In the genomic region with DNA sequence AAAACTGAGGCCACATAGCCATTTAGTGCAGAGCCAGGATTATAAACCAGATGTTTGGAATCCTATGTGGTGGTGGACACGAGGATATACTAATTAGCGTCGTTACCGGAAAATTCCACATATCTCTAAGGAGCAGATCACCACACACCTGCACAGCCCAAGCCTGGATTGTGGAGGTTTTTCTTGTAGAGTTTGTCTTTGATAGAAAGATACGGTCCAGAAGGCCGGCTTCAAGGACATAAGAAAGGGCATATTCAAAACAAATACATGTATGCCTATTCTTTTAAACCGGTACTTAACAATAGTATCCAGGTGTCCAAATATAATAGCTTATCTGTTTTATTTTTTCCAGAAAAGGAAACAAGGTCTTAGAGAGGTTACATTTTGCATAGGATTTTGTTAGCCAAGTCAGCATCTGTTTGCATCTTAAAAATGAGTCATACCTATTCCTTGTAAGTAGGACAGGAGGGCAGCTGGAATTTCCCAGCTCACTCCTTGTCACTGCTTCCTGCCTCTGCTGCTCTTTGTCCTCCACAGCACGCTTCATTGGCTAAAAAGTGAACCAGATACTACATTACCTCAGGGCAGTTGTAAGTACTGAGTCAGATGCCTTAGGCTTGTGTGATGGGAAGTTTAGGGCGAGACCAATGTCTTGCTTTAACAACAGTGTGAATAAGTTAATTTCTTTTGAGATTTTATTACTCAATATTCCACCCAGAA, we compare ENCODE assay signal across 8 cellular contexts. TPM values are rescaled to one million over a fixed set of nuclear protein-coding genes. Genes with fewer than 3 reads are reported as not detected.
DNase-seq lines count a peak whose midpoint lies in the region; ATAC-seq and TF ChIP-seq lines count a peak whose summit lies in the region.

No MANE protein-coding gene starts in this region.

- H3K27ac ChIP-seq in H9 (ENCODE audit: insufficient read length, low read depth, low read length) (no peak overlapping the region), SJCRH30 (no peak overlapping the region), osteoblast (ENCODE audit: low read depth, low read length) (peak overlapping the region; percentile 96)

- no peak overlapping the region for H4K5ac ChIP-seq in H9 (ENCODE audit: insufficient read length, low read depth, low read length)

- H3K27me3 Mint-ChIP-seq in H9 (ENCODE audit: low read depth), result no peaks in the 10 kb centered on the region; the same call in 1 of the 2 replicates

- no peak overlapping the region for H4K91ac ChIP-seq in H9 (ENCODE audit: insufficient read length, low read depth, low read length)

- H3K9me3 ChIP-seq in H9 (ENCODE audit: control insufficient read depth, low read depth, low read length) (no peaks in the 10 kb centered on the region), SJCRH30 (replicated peaks) (no peaks in the 10 kb centered on the region), osteoblast (ENCODE audit: low read depth, low read length) (no peaks in the 10 kb centered on the region)

- WGBS in H9 (ENCODE audit: extremely low coverage, insufficient read length, low lambda C conversion rate), result no CpG with 5 or more reads among the region's 9 CpGs

- H3K9me3 Mint-ChIP-seq in H9, result peaks cover 0 to 1% of the 10 kb centered on the region in 2 experiments; a peak in 2 of 5 replicates

- no peak overlapping the region for H4K8ac ChIP-seq in H9 (replicated peaks; ENCODE audit: insufficient read length, low read depth, low read length)

- H3K36me3 ChIP-seq in GM06990 (ENCODE audit: control insufficient read depth, insufficient read depth, low read length), result no peaks in the 10 kb centered on the region
- no peaks in the 10 kb centered on the region for H3K36me3 ChIP-seq in SJCRH30
- H3K36me3 ChIP-seq in osteoblast (ENCODE audit: insufficient read depth, low read length), result no peaks in the 10 kb centered on the region

- no peak overlapping the region for H2AK5ac ChIP-seq in H9 (ENCODE audit: insufficient read length, low read length)

- peak overlapping the region; percentile 83 for H2BK20ac ChIP-seq in H9 (ENCODE audit: low read depth, low read length, poor library complexity, severe bottlenecking)

- H2BK5ac ChIP-seq in H9 (ENCODE audit: insufficient read length, low read length), result no peak overlapping the region

- no peaks in the 10 kb centered on the region for H3K23me2 ChIP-seq in H9 (ENCODE audit: insufficient read length, low read depth, low read length, poor library complexity, severe bottlenecking)

- H3K79me2 ChIP-seq in H9 (ENCODE audit: insufficient read depth, low read length) (no peaks in the 10 kb centered on the region), osteoblast (ENCODE audit: insufficient read depth, low read length) (no peaks in the 10 kb centered on the region)

- no peak overlapping the region for H3K23ac ChIP-seq in H9 (ENCODE audit: insufficient read length, low read depth, low read length)

- H3K4me3 ChIP-seq in GM06990 (replicated peaks; ENCODE audit: low read depth, low read length), result no peak overlapping the region
- H3K4me3 ChIP-seq in SJCRH30, result no peak overlapping the region
- H3K4me3 ChIP-seq in osteoblast (ENCODE audit: insufficient read depth, low read length), result no peak overlapping the region

- H3K18ac ChIP-seq in H9 (ENCODE audit: insufficient read length, low read depth, low read length), result no peak overlapping the region

- H3K4me1 ChIP-seq in H9 (ENCODE audit: insufficient read depth, low read length) (peaks cover 6% of the 10 kb centered on the region; the same call in 1 of the 2 replicates), SJCRH30 (peaks cover 18% of the 10 kb centered on the region), osteoblast (ENCODE audit: insufficient read depth, low read length) (peaks cover 32% of the 10 kb centered on the region)

- no peak overlapping the region for H2BK15ac ChIP-seq in H9 (ENCODE audit: low read depth, low read length)

- H3K4me2 ChIP-seq in H9 (ENCODE audit: insufficient read depth, insufficient read length, low read length) (no peak overlapping the region), osteoblast (ENCODE audit: insufficient read depth, low read length) (peak overlapping the region; percentile 25)

- no peaks in the 10 kb centered on the region for H3K79me1 ChIP-seq in H9 (ENCODE audit: insufficient read depth, low read depth, low read length, poor library complexity, severe bottlenecking)

- H2BK120ac ChIP-seq in H9 (ENCODE audit: low read depth, low read length, poor library complexity, severe bottlenecking), result no peak overlapping the region

- no peak overlapping the region for H3K14ac ChIP-seq in H9 (ENCODE audit: insufficient read depth, low read length)

- peaks cover 0 to 5% (median 0%) of the 10 kb centered on the region in 3 experiments; a peak in 2 of 7 replicates for H3K36me3 Mint-ChIP-seq in H9 (ENCODE audit: insufficient read depth in 1 of 3, low read depth in 3 of 3)

- no peaks in the 10 kb centered on the region for H3K27me3 ChIP-seq in GM06990 (replicated peaks; ENCODE audit: control insufficient read depth, insufficient read depth, low read length)
- no peaks in the 10 kb centered on the region for H3K27me3 ChIP-seq in H9 (ENCODE audit: insufficient read depth, low read length)
- H3K27me3 ChIP-seq in SJCRH30, result no peaks in the 10 kb centered on the region
- no peaks in the 10 kb centered on the region for H3K27me3 ChIP-seq in osteoblast (ENCODE audit: insufficient read depth, low read length)

- no peak overlapping the region for H2AFZ ChIP-seq in H9 (ENCODE audit: low read length)
- peak overlapping the region; percentile 28 for H2AFZ ChIP-seq in osteoblast (ENCODE audit: low read length)

- H3K27ac Mint-ChIP-seq in H9, result peak overlapping the region in 1 of 3 experiments; percentile 88; a peak in 3 of 7 replicates

- TF ChIP-seq CTCF in GM06990 (IDR thresholded peaks at IDR 0.05; ENCODE audit: insufficient read depth, low read length, poor library complexity, severe bottlenecking), result no peak
- TF ChIP-seq CTCF in H9 (conservative IDR thresholded peaks at IDR 0.05), result no peak
- TF ChIP-seq CTCF in osteoblast (IDR thresholded peaks at IDR 0.05; ENCODE audit: extremely low read depth, low read depth, low read length), result no peak

- no peak overlapping the region for H3K56ac ChIP-seq in H9 (ENCODE audit: insufficient read length, low read depth, low read length)

- no peak for ATAC-seq in GM21528 (IDR thresholded peaks at IDR 0.05; ENCODE audit: low FRiP score, unreplicated experiment)
- no peak for ATAC-seq in GM18873 (IDR thresholded peaks at IDR 0.05; ENCODE audit: low FRiP score, unreplicated experiment)

- no peak overlapping the region for H3K4ac ChIP-seq in H9 (ENCODE audit: low read depth, low read length)

- H3K4me1 Mint-ChIP-seq in H9, result peaks cover 23 to 29% of the 10 kb centered on the region in 2 experiments

- no peak overlapping the region for H2BK12ac ChIP-seq in H9 (ENCODE audit: insufficient read length, low read depth, low read length)

- peak; percentile 54 for DNase-seq in GM06990 (ENCODE audit: extremely low read depth, insufficient read length)
- peak; percentile 70 for DNase-seq in H9
- peak; percentile 43 to 65 for DNase-seq in SJCRH30
- DNase-seq in epidermal melanocyte (ENCODE audit: insufficient read length, low spot score), result peak; percentile 24
- no peak for DNase-seq in osteoblast (ENCODE audit: insufficient read length, low spot score, missing footprints)
- DNase-seq in UCSD-AML1 (lab: John Stamatoyannopoulos, UW; ENCODE audit: unreplicated experiment), result no peak

- H4K20me1 ChIP-seq in H9 (ENCODE audit: control insufficient read depth, insufficient read depth, insufficient read length) (no peaks in the 10 kb centered on the region), osteoblast (ENCODE audit: insufficient read depth, low read length) (no peaks in the 10 kb centered on the region)

- no peak overlapping the region for H3K4me3 Mint-ChIP-seq in H9

- no peak overlapping the region for H3T11ph ChIP-seq in H9 (ENCODE audit: low read length)

- H3K9ac ChIP-seq in H9 (ENCODE audit: extremely low read depth, insufficient read length, low read length), result no peak overlapping the region

RNA-seq across cellular contexts. Expression of a gene that starts 3.6 kb away (rescaled TPM):
- 2.4 and 2.5 TPM in 2 replicates for total RNA-seq in H9 (2021)
- not detected in 2 replicates for total RNA-seq in SJCRH30 (2014; rRNA removed; shearing (Covaris generic))
- under 0.01 TPM in 1 of 2 replicates, not detected in the other for total RNA-seq in osteoblast

Comparison
In these comparisons a context has a peak if more than half of its experiments do, and no peak if none do; other contexts are left out.
1. DNase-seq: peak in GM06990 (single experiment), H9 (single experiment), SJCRH30 (2 of 2) and epidermal melanocyte (single experiment); none in osteoblast (single experiment) and UCSD-AML1 (single experiment).